Comparison of ENCODE assay signal across 1 cellular context in the genomic region with DNA sequence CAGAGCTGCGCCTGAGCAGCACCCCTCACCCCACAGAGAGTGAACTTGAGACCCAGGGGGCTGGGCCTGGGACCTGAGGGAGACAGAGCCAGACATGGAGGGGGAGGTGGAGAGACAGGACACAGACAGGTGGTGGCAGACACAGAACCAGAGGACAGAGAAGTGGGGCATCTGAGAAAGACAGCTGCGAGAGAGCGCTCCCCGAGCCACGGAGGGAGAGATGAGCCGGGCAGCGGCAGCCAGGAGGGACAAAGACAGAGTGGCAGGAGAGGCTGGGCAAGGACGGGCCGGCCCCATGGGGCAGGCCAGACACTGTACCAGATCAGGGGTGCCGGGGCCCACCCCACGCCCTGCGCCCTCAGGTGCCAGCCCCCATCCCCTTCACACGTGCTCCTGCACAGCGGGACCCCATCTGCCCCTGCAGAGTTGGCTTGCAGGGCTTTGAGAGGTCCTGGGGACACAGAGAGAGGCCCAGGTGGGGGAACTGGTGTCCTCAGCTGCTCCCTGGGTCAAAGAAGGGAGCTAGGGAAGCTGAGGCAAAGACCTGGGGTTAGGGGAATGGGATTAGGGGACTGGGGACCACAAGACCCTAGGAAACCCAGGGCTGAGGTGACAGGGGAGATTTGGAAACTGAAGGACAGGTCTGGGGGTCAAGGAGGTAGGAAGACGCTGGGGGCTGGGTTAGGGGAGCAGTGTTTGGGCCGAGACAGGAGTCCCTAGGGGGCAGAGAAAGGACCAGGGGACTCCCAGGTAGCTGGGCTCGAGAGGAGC.
TF ChIP-seq lines count a peak whose summit lies in the region.

No MANE protein-coding gene starts in this region.

TF ChIP-seq in GM23338, 12 proteins besides CTCF, POLR2A, EP300 and RAD21 (continued from another document):
- TF ChIP-seq EZH2 (IDR thresholded peaks at IDR 0.05; ENCODE audit: low read depth, unreplicated experiment) (no peak), NANOG (IDR thresholded peaks at IDR 0.05; ENCODE audit: borderline replicate concordance) (no peak), POLR2AphosphoS5 (IDR thresholded peaks at IDR 0.05; ENCODE audit: low read depth) (no peak), JUNB (IDR thresholded peaks at IDR 0.05; ENCODE audit: unreplicated experiment) (no peak), STAT1 (IDR thresholded peaks at IDR 0.05; ENCODE audit: unreplicated experiment) (no peak), ZNF114 (CRISPR knock-in tag; IDR thresholded peaks at IDR 0.05) (no peak)
- TF ChIP-seq, protein P1, sequence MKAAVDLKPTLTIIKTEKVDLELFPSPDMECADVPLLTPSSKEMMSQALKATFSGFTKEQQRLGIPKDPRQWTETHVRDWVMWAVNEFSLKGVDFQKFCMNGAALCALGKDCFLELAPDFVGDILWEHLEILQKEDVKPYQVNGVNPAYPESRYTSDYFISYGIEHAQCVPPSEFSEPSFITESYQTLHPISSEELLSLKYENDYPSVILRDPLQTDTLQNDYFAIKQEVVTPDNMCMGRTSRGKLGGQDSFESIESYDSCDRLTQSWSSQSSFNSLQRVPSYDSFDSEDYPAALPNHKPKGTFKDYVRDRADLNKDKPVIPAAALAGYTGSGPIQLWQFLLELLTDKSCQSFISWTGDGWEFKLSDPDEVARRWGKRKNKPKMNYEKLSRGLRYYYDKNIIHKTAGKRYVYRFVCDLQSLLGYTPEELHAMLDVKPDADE (IDR thresholded peaks at IDR 0.05) = no peak
- TF ChIP-seq, protein P2, sequence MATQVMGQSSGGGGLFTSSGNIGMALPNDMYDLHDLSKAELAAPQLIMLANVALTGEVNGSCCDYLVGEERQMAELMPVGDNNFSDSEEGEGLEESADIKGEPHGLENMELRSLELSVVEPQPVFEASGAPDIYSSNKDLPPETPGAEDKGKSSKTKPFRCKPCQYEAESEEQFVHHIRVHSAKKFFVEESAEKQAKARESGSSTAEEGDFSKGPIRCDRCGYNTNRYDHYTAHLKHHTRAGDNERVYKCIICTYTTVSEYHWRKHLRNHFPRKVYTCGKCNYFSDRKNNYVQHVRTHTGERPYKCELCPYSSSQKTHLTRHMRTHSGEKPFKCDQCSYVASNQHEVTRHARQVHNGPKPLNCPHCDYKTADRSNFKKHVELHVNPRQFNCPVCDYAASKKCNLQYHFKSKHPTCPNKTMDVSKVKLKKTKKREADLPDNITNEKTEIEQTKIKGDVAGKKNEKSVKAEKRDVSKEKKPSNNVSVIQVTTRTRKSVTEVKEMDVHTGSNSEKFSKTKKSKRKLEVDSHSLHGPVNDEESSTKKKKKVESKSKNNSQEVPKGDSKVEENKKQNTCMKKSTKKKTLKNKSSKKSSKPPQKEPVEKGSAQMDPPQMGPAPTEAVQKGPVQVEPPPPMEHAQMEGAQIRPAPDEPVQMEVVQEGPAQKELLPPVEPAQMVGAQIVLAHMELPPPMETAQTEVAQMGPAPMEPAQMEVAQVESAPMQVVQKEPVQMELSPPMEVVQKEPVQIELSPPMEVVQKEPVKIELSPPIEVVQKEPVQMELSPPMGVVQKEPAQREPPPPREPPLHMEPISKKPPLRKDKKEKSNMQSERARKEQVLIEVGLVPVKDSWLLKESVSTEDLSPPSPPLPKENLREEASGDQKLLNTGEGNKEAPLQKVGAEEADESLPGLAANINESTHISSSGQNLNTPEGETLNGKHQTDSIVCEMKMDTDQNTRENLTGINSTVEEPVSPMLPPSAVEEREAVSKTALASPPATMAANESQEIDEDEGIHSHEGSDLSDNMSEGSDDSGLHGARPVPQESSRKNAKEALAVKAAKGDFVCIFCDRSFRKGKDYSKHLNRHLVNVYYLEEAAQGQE (IDR thresholded peaks at IDR 0.05; ENCODE audit: unreplicated experiment) = no peak
